Comparison of ENCODE assay signal across 22 cellular contexts in genomic region chr9:133327834-133328484, GRCh38. TPM values are rescaled to one million over a fixed set of nuclear protein-coding genes. Genes with fewer than 3 reads are reported as not detected.
DNase-seq lines count a peak whose midpoint lies in the region; FAIRE-seq and TF ChIP-seq lines count a peak whose summit lies in the region.
"Had no signal": no experiment of that assay in that cellular context is flagged by ENCODE, and none has a peak within 500 bp of the region (broad histone marks: within the 10 kb centered on the region; RNA-seq: fewer than 3 reads in every experiment).

No MANE protein-coding gene starts in this region.

- peaks cover 2 to 10% of the 10 kb centered on the region in 2 experiments for H4K20me1 ChIP-seq in H1 (replicated peaks in 1 of 2; ENCODE audit: control insufficient read depth in 1 of 2, insufficient read depth in 2 of 2, low read length in 2 of 2)

- no peaks in the 10 kb centered on the region for H3K79me2 ChIP-seq in H1 (ENCODE audit: control insufficient read depth in 1 of 2, insufficient read depth in 2 of 2, low read length in 2 of 2)

- no peak overlapping the region for H4K5ac ChIP-seq in H1 (ENCODE audit: insufficient read length, low read depth, low read length)

- H3K4me1 ChIP-seq in H1 (replicated peaks in 1 of 4; ENCODE audit: control insufficient read depth in 3 of 4, insufficient read depth in 4 of 4, low read length in 3 of 4) = no peaks in the 10 kb centered on the region
- peaks cover 8 to 16% of the 10 kb centered on the region in 2 donors for H3K4me1 ChIP-seq in thyroid gland
- peaks cover 3% of the 10 kb centered on the region for H3K4me1 ChIP-seq in mesenchymal stem cell (ENCODE audit: control insufficient read depth, insufficient read depth, low read depth, low read length)

- H3K14ac ChIP-seq in H1 (ENCODE audit: insufficient read length) (no peak overlapping the region), mesenchymal stem cell (ENCODE audit: low read length in 2 of 2) (no peak overlapping the region)

- H3K36me3 ChIP-seq in H1 (ENCODE audit: control insufficient read depth in 2 of 4, insufficient read depth in 4 of 4, low read length in 3 of 4) = peaks cover 11 to 27% (median 24%) of the 10 kb centered on the region in 4 experiments
- H3K36me3 ChIP-seq in thyroid gland = peaks cover 25% of the 10 kb centered on the region in 2 donors
- peaks cover 23 to 40% of the 10 kb centered on the region in 2 experiments for H3K36me3 ChIP-seq in mesenchymal stem cell (ENCODE audit: control insufficient read depth in 1 of 2, insufficient read depth in 2 of 2, low read depth in 1 of 2, low read length in 2 of 2)

- peak; percentile 45 for DNase-seq in activated CD8-positive, alpha-beta memory T cell treated with anti-CD3 and anti-CD28 coated beads, Interleukin-2, amount 50 U/mL, for 48 hours
- no peak for DNase-seq in activated CD8-positive, alpha-beta memory T cell treated with anti-CD3 and anti-CD28 coated beads, Interleukin-2, amount 50 U/mL, for 4 hours
- DNase-seq in H1 (ENCODE audit: low read depth in 1 of 2, low spot score in 2 of 2) (no peak), thyroid gland (no peak), mesenchymal stem cell (no peak)
- DNase-seq in stimulated activated naive CD4-positive, alpha-beta T cell treated with Interleukin-2 at 50 U/mL for 16 hours (lab: John Stamatoyannopoulos, UW) = no peak
- DNase-seq: activated CD4-positive, alpha-beta T cell treated with anti-CD3 and anti-CD28 coated beads for 48 hours; DMS153; effector CD4-positive, alpha-beta T cell; left cardiac atrium; mesendoderm; MM.1S; NCI-H1417; NCI-H2081 treated with DMSO at 0.1 percent for 48 hours; NCI-H774; occipital lobe; RPMI8226; stimulated activated CD4-positive, alpha-beta T cell treated with anti-CD3 and anti-CD28 coated beads, Interleukin-1b, Interleukin-23, amount 100 ng/mL, for 48 hours had no signal

- H2AFZ ChIP-seq in H1 (ENCODE audit: low read length) (no peak overlapping the region), mesenchymal stem cell (ENCODE audit: low read depth, low read length) (no peak overlapping the region)
- H2AFZ ChIP-seq: GM23338 had no signal

- H3K27me3 ChIP-seq in H1 (replicated peaks in 1 of 4; ENCODE audit: control insufficient read depth in 3 of 4, extremely low read depth in 1 of 4, insufficient read depth in 3 of 4, low read length in 3 of 4) (no peaks in the 10 kb centered on the region), thyroid gland (no peaks in the 10 kb centered on the region), mesenchymal stem cell (ENCODE audit: control insufficient read depth in 1 of 2, insufficient read depth in 1 of 2, low read length in 2 of 2) (peaks cover 0 to 8% of the 10 kb centered on the region in 2 experiments)
- H3K27me3 ChIP-seq: body of pancreas had no signal

- H3K23ac ChIP-seq in H1 (ENCODE audit: insufficient read length) = no peak overlapping the region
- no peak overlapping the region for H3K23ac ChIP-seq in mesenchymal stem cell (ENCODE audit: low read length in 2 of 2)

- peak overlapping the region; percentile 33 for H2BK120ac ChIP-seq in H1 (replicated peaks; ENCODE audit: low read depth, low read length)
- no peak overlapping the region for H2BK120ac ChIP-seq in mesenchymal stem cell (ENCODE audit: low read depth, low read length)

- H2BK5ac ChIP-seq in H1 (ENCODE audit: low read depth, low read length) (peak overlapping the region; percentile 24; the same call in 1 of the 2 replicates), mesenchymal stem cell (ENCODE audit: low read depth, low read length, poor library complexity, severe bottlenecking) (no peak overlapping the region)

- H3K18ac ChIP-seq in H1 (ENCODE audit: extremely low read depth, low read length) = no peak overlapping the region
- H3K18ac ChIP-seq in mesenchymal stem cell (ENCODE audit: low read depth in 1 of 2, low read length in 2 of 2) = no peak overlapping the region

- no peak for FAIRE-seq in H1 (lab: Jason Lieb, UNC)
- FAIRE-seq: A204.1, G401.6 had no signal

- WGBS in H1 (ENCODE audit: extremely low coverage in 1 of 2, insufficient coverage in 1 of 2, insufficient read length in 1 of 2, insufficient replicate concordance in 2 of 2, low coverage in 1 of 2, low lambda C conversion rate in 2 of 2, missing lambda C conversion rate in 1 of 2), 2 experiments = 91% methylated on average over 10 of the region's 10 CpGs; no CpG with 5 or more reads in 1 of the 2 experiments
- 89 to 92% methylated on average over 10 of the region's 10 CpGs for WGBS in thyroid gland, 2 donors
- 85% methylated on average over 10 of the region's 10 CpGs for WGBS in mesenchymal stem cell

- H3K9ac ChIP-seq in H1 (replicated peaks in 1 of 4; ENCODE audit: extremely low read depth in 1 of 4, low read depth in 3 of 4, low read length in 3 of 4) (no peak overlapping the region), mesenchymal stem cell (ENCODE audit: low read length) (no peak overlapping the region)

- no peak overlapping the region for H4K91ac ChIP-seq in H1 (replicated peaks; ENCODE audit: insufficient read length, low read length)
- no peak overlapping the region for H4K91ac ChIP-seq in mesenchymal stem cell (ENCODE audit: low read length)

- no peak for TF ChIP-seq EP300 in H1 (IDR thresholded peaks at IDR 0.05; ENCODE audit: borderline replicate concordance in 1 of 2, low read depth in 2 of 2, low read length in 2 of 2)

- CTCF ChIA-PET in H1 (lab: Charles Lee; ENCODE audit: partially characterized antibody) = interaction anchor here (0.8 to 4.2 kb wide), 6 partner anchors 89 to 356 kb away, joined by 3 to 25 read pairs (median 4); no protein-coding TSS in a partner anchor

- TF ChIP-seq RAD21 in H1 (IDR thresholded peaks at IDR 0.05 in 1 of 2, conservative IDR thresholded peaks at IDR 0.05 in 1 of 2; ENCODE audit: low read depth in 2 of 2, low read length in 2 of 2) = no peak

- H3K27ac ChIP-seq in H1 (ENCODE audit: low read depth, low read length) (no peak overlapping the region), thyroid gland (peak overlapping the region in 2 of 3 donors; percentile 8 to 33), mesenchymal stem cell (ENCODE audit: low read length, poor library complexity, severe bottlenecking) (no peak overlapping the region)
- H3K27ac ChIP-seq: body of pancreas had no signal

- peak in 1 of 2 experiments; percentile 48; a peak in 1 of 3 replicates for TF ChIP-seq POLR2A in H1 (IDR thresholded peaks at IDR 0.05; ENCODE audit: control extremely low read depth in 1 of 2, low read depth in 2 of 2, low read length in 2 of 2)
- TF ChIP-seq POLR2A in thyroid gland (IDR thresholded peaks at IDR 0.05) = no peak

- H3K4ac ChIP-seq in H1 (replicated peaks; ENCODE audit: insufficient read length, low read depth, low read length) = no peak overlapping the region
- H3K4ac ChIP-seq in mesenchymal stem cell (ENCODE audit: low read depth in 1 of 2, low read length in 2 of 2) = no peak overlapping the region

- H3K9me3 ChIP-seq in H1 (ENCODE audit: insufficient read depth in 2 of 2, low read depth in 1 of 2, low read length in 1 of 2) = peaks cover 10 to 16% of the 10 kb centered on the region in 2 experiments
- no peaks in the 10 kb centered on the region for H3K9me3 ChIP-seq in thyroid gland
- H3K9me3 ChIP-seq in mesenchymal stem cell (ENCODE audit: control insufficient read depth, low read length) = peaks cover 4% of the 10 kb centered on the region
- H3K9me3 ChIP-seq: body of pancreas had no signal

- intact Hi-C loops in thyroid gland (cut with DNase I) = no loop called here

- no peak overlapping the region for H3K56ac ChIP-seq in H1 (replicated peaks; ENCODE audit: insufficient read length, low read depth, low read length)

- H2AK5ac ChIP-seq in H1 (ENCODE audit: low read depth, low read length) (no peak overlapping the region), mesenchymal stem cell (ENCODE audit: low read length, severe bottlenecking) (no peak overlapping the region)

- no peaks in the 10 kb centered on the region for H3K23me2 ChIP-seq in H1 (ENCODE audit: low read depth, low read length)

- H3K4me2 ChIP-seq in H1 (ENCODE audit: insufficient read depth in 1 of 2, low read depth in 2 of 2, low read length in 2 of 2) = no peak overlapping the region
- no peak overlapping the region for H3K4me2 ChIP-seq in mesenchymal stem cell (ENCODE audit: low read length, poor library complexity, severe bottlenecking)
- H3K4me2 ChIP-seq: GM23338 had no signal

- H2BK15ac ChIP-seq in H1 (ENCODE audit: low read length) = no peak overlapping the region
- no peak overlapping the region for H2BK15ac ChIP-seq in mesenchymal stem cell (ENCODE audit: low read depth, poor library complexity, severe bottlenecking)

- H3K4me3 ChIP-seq in H1 (ENCODE audit: extremely low read depth in 1 of 4, insufficient read depth in 2 of 4, low read depth in 3 of 4, low read length in 4 of 4) (no peak overlapping the region), thyroid gland (replicated peaks in 1 of 3) (no peak overlapping the region), mesenchymal stem cell (ENCODE audit: insufficient read depth in 1 of 2, low read depth in 1 of 2, low read length in 2 of 2) (no peak overlapping the region)
- H3K4me3 ChIP-seq: body of pancreas, GM23338 had no signal

- TF ChIP-seq CTCF in H1 (IDR thresholded peaks at IDR 0.05; ENCODE audit: control extremely low read depth in 1 of 3, insufficient read depth in 1 of 3, low read depth in 1 of 3, low read length in 3 of 3) (no peak), thyroid gland (IDR thresholded peaks at IDR 0.05) (no peak)

- H4K8ac ChIP-seq in H1 (ENCODE audit: extremely low read depth, insufficient read depth, low read length) = no peak overlapping the region
- H4K8ac ChIP-seq in mesenchymal stem cell (ENCODE audit: low read length) = no peak overlapping the region

- H2BK12ac ChIP-seq in H1 (ENCODE audit: low read depth, low read length) = 0 out of 2 replicates have a peak overlapping the region, but pooled peaks have one; percentile 9
- H2BK12ac ChIP-seq in mesenchymal stem cell (ENCODE audit: low read length in 2 of 2) = no peak overlapping the region

- H2BK20ac ChIP-seq in H1 (ENCODE audit: low read length) = no peak overlapping the region

- POLR2A ChIA-PET in H1 (lab: Charles Lee; ENCODE audit: partially characterized antibody) = no interaction called here

- no peaks in the 10 kb centered on the region; the same call in 1 of the 2 replicates for H3K79me1 ChIP-seq in H1 (ENCODE audit: low read depth, low read length)
- H3K79me1 ChIP-seq in mesenchymal stem cell (replicated peaks; ENCODE audit: low read length, poor library complexity, severe bottlenecking) = peaks cover 21% of the 10 kb centered on the region

RNA-seq across cellular contexts. Expression of gene SURF6, which starts 8.0 kb away (rescaled TPM):
- total RNA-seq in H1 (2021; fragmentation: NEBNext Ultra II Directional; extraction: Animal tissue kit (Norgen Biotek cat#: 25700)) = 23.7 and 26.7 TPM in 2 replicates
- 6.1 and 9.6 TPM in 2 replicates for polyA plus RNA-seq in H1 (2011; rRNA removed)
- polyA plus RNA-seq in H1 (2011; cell fraction: cytosol; rRNA removed) = 19.8 TPM
- polyA plus RNA-seq in H1 (2011; cell fraction: nucleus; rRNA removed) = 17.0 TPM
- polyA plus RNA-seq in H1 (2012, experiment 1 of 2) = 17.5 to 28.3 TPM (median 24.3 TPM) in 4 replicates
- 6.3 TPM for polyA plus RNA-seq in H1 (2012, experiment 2 of 2)
- 19.3 TPM for polyA plus RNA-seq in H1 (2013, experiment 1 of 2)
- polyA plus RNA-seq in H1 (2013, experiment 2 of 2) = 18.3 TPM
- 4.5 and 5.6 TPM in 2 replicates for polyA minus RNA-seq in H1 (2011; rRNA and poly(A)+ RNA removed)
- 7.3 TPM for polyA minus RNA-seq in H1 (2011; cell fraction: cytosol; rRNA and poly(A)+ RNA removed)
- polyA minus RNA-seq in H1 (2011; cell fraction: nucleus; rRNA and poly(A)+ RNA removed) = 5.8 TPM
- 10 to 100 TPM; 18.4 to 34.9 (median 22.0) TPM for total RNA-seq in thyroid gland
- polyA plus RNA-seq in mesenchymal stem cell (2013, experiment 1 of 2) = 10.1 TPM
- polyA plus RNA-seq in mesenchymal stem cell (2013, experiment 2 of 2) = 9.7 TPM

RNA-seq across cellular contexts. Expression of gene MED22, which starts 20.0 kb away (rescaled TPM):
- total RNA-seq in H1 (2021; fragmentation: NEBNext Ultra II Directional; extraction: Animal tissue kit (Norgen Biotek cat#: 25700)) = 56.4 and 61.8 TPM in 2 replicates
- 68.4 and 105 TPM in 2 replicates for polyA plus RNA-seq in H1 (2011; rRNA removed)
- polyA plus RNA-seq in H1 (2011; cell fraction: cytosol; rRNA removed) = 88.7 TPM
- polyA plus RNA-seq in H1 (2011; cell fraction: nucleus; rRNA removed) = 114 TPM
- 42.8 to 66.6 TPM (median 62.2 TPM) in 4 replicates for polyA plus RNA-seq in H1 (2012, experiment 1 of 2)
- polyA plus RNA-seq in H1 (2012, experiment 2 of 2) = 63.8 TPM
- 47.5 TPM for polyA plus RNA-seq in H1 (2013, experiment 1 of 2)
- 46.8 TPM for polyA plus RNA-seq in H1 (2013, experiment 2 of 2)
- 84.7 and 135 TPM in 2 replicates for polyA minus RNA-seq in H1 (2011; rRNA and poly(A)+ RNA removed)
- 38.3 TPM for polyA minus RNA-seq in H1 (2011; cell fraction: cytosol; rRNA and poly(A)+ RNA removed)
- 35.7 TPM for polyA minus RNA-seq in H1 (2011; cell fraction: nucleus; rRNA and poly(A)+ RNA removed)
- total RNA-seq in thyroid gland = 10 to 100 TPM; 41.9 to 58.2 (median 48.6) TPM
- 17.8 TPM for polyA plus RNA-seq in mesenchymal stem cell (2013, experiment 1 of 2)
- 17.7 TPM for polyA plus RNA-seq in mesenchymal stem cell (2013, experiment 2 of 2)

RNA-seq across cellular contexts. Expression of gene RPL7A, which starts 20.1 kb away (rescaled TPM):
- 2,578 and 2,633 TPM in 2 replicates for total RNA-seq in H1 (2021; fragmentation: NEBNext Ultra II Directional; extraction: Animal tissue kit (Norgen Biotek cat#: 25700))
- 2,379 and 2,783 TPM in 2 replicates for polyA plus RNA-seq in H1 (2011; rRNA removed)
- 4,295 TPM for polyA plus RNA-seq in H1 (2011; cell fraction: cytosol; rRNA removed)
- 2,670 TPM for polyA plus RNA-seq in H1 (2011; cell fraction: nucleus; rRNA removed)
- polyA plus RNA-seq in H1 (2012, experiment 1 of 2) = 3,066 to 3,745 TPM (median 3,674 TPM) in 4 replicates
- 3,198 TPM for polyA plus RNA-seq in H1 (2012, experiment 2 of 2)
- polyA plus RNA-seq in H1 (2013, experiment 1 of 2) = 2,222 TPM
- polyA plus RNA-seq in H1 (2013, experiment 2 of 2) = 2,123 TPM
- 2,290 and 2,619 TPM in 2 replicates for polyA minus RNA-seq in H1 (2011; rRNA and poly(A)+ RNA removed)
- 1,007 TPM for polyA minus RNA-seq in H1 (2011; cell fraction: cytosol; rRNA and poly(A)+ RNA removed)
- polyA minus RNA-seq in H1 (2011; cell fraction: nucleus; rRNA and poly(A)+ RNA removed) = 995 TPM
- 1,000 to 10,000 TPM; 1,394 to 2,407 (median 1,585) TPM for total RNA-seq in thyroid gland
- 1,924 TPM for polyA plus RNA-seq in mesenchymal stem cell (2013, experiment 1 of 2)
- 1,950 TPM for polyA plus RNA-seq in mesenchymal stem cell (2013, experiment 2 of 2)

RNA-seq across cellular contexts. Expression of gene SURF1, which starts 28.3 kb away (rescaled TPM):
- 39.6 and 43.1 TPM in 2 replicates for total RNA-seq in H1 (2021; fragmentation: NEBNext Ultra II Directional; extraction: Animal tissue kit (Norgen Biotek cat#: 25700))
- 35.4 and 44.7 TPM in 2 replicates for polyA plus RNA-seq in H1 (2011; rRNA removed)
- polyA plus RNA-seq in H1 (2011; cell fraction: cytosol; rRNA removed) = 40.4 TPM
- 51.7 TPM for polyA plus RNA-seq in H1 (2011; cell fraction: nucleus; rRNA removed)
- polyA plus RNA-seq in H1 (2012, experiment 1 of 2) = 42.8 to 56.2 TPM (median 50.1 TPM) in 4 replicates
- 52.4 TPM for polyA plus RNA-seq in H1 (2012, experiment 2 of 2)
- 54.3 TPM for polyA plus RNA-seq in H1 (2013, experiment 1 of 2)
- polyA plus RNA-seq in H1 (2013, experiment 2 of 2) = 47.2 TPM
- polyA minus RNA-seq in H1 (2011; rRNA and poly(A)+ RNA removed) = 20.3 and 32.2 TPM in 2 replicates
- polyA minus RNA-seq in H1 (2011; cell fraction: cytosol; rRNA and poly(A)+ RNA removed) = 8.1 TPM
- polyA minus RNA-seq in H1 (2011; cell fraction: nucleus; rRNA and poly(A)+ RNA removed) = 16.7 TPM
- total RNA-seq in thyroid gland = 10 to 100 TPM; 51.5 to 82.7 (median 64.7) TPM
- polyA plus RNA-seq in mesenchymal stem cell (2013, experiment 1 of 2) = 30.0 TPM
- polyA plus RNA-seq in mesenchymal stem cell (2013, experiment 2 of 2) = 30.1 TPM

RNA-seq across cellular contexts. Expression of gene SURF2, which starts 28.4 kb away (rescaled TPM):
- total RNA-seq in H1 (2021; fragmentation: NEBNext Ultra II Directional; extraction: Animal tissue kit (Norgen Biotek cat#: 25700)) = 36.6 and 42.1 TPM in 2 replicates
- polyA plus RNA-seq in H1 (2011; rRNA removed) = 37.7 and 54.4 TPM in 2 replicates
- polyA plus RNA-seq in H1 (2011; cell fraction: cytosol; rRNA removed) = 55.5 TPM
- 45.1 TPM for polyA plus RNA-seq in H1 (2011; cell fraction: nucleus; rRNA removed)
- polyA plus RNA-seq in H1 (2012, experiment 1 of 2) = 47.7 to 62.2 TPM (median 55.5 TPM) in 4 replicates
- polyA plus RNA-seq in H1 (2012, experiment 2 of 2) = 29.1 TPM
- polyA plus RNA-seq in H1 (2013, experiment 1 of 2) = 39.1 TPM
- polyA plus RNA-seq in H1 (2013, experiment 2 of 2) = 40.7 TPM
- 6.6 and 9.0 TPM in 2 replicates for polyA minus RNA-seq in H1 (2011; rRNA and poly(A)+ RNA removed)
- 24.4 TPM for polyA minus RNA-seq in H1 (2011; cell fraction: cytosol; rRNA and poly(A)+ RNA removed)
- polyA minus RNA-seq in H1 (2011; cell fraction: nucleus; rRNA and poly(A)+ RNA removed) = 13.3 TPM
- total RNA-seq in thyroid gland = 10 to 100 TPM; 26.2 to 42.7 (median 31.6) TPM
- polyA plus RNA-seq in mesenchymal stem cell (2013, experiment 1 of 2) = 23.7 TPM
- polyA plus RNA-seq in mesenchymal stem cell (2013, experiment 2 of 2) = 24.2 TPM

Comparison
In these comparisons a context has a peak if more than half of its experiments do, and no peak if none do; other contexts are left out.
1. H3K27ac ChIP-seq: peak in thyroid gland (2 of 3); none in H1 (single experiment) and mesenchymal stem cell (single experiment).